In genomic region chr22:17243524-17243923, GRCh38 we compare ENCODE assay signal across 9 cellular contexts. TPM values are rescaled to one million over a fixed set of nuclear protein-coding genes. Genes with fewer than 3 reads are reported as not detected.
DNase-seq lines count a peak whose midpoint lies in the region; ATAC-seq and TF ChIP-seq lines count a peak whose summit lies in the region.
"Had no signal": no experiment of that assay in that cellular context is flagged by ENCODE, and none has a peak within 500 bp of the region (broad histone marks: within the 10 kb centered on the region; RNA-seq: fewer than 3 reads in every experiment).

No MANE protein-coding gene starts in this region.

- in situ Hi-C loops in mammary epithelial cell (cut with MboI; ENCODE audit: low sequenced_read_pairs in 2 of 2): no loop called here

- intact Hi-C loops in mammary epithelial cell (cut with micrococcal nuclease): no loop called here

- no peaks in the 10 kb centered on the region for H3K4me1 Mint-ChIP-seq in HFFc6 (ENCODE audit: low read depth)

- H3K9me3 Mint-ChIP-seq in HFFc6: peaks cover 18% of the 10 kb centered on the region

- ATAC-seq in GM19468 (IDR thresholded peaks at IDR 0.05; ENCODE audit: extremely low read depth, unreplicated experiment) (peak; percentile 54), HG03442 (IDR thresholded peaks at IDR 0.05; ENCODE audit: unreplicated experiment) (peak; percentile 93)
- ATAC-seq: body of pancreas had no signal

- no peak overlapping the region for H3K4me3 Mint-ChIP-seq in HFFc6

- no peak overlapping the region for H3K4me2 ChIP-seq in mammary epithelial cell (ENCODE audit: insufficient read depth, low read depth, low read length)

- H3K79me2 ChIP-seq in mammary epithelial cell (ENCODE audit: insufficient read depth, low read length): no peaks in the 10 kb centered on the region

- dilution Hi-C loops in mammary epithelial cell (cut with HindIII; ENCODE audit: low sequenced_read_pairs): loop anchor here (25.0 kb wide), 1 partner anchor 144 kb away; no protein-coding TSS in a partner anchor

- no peak overlapping the region for H2AFZ ChIP-seq in mammary epithelial cell (ENCODE audit: low read depth, low read length)

- H3K9me3 ChIP-seq in mammary epithelial cell (replicated peaks; ENCODE audit: insufficient read depth, low read length): peaks cover 28% of the 10 kb centered on the region
- H3K9me3 ChIP-seq: body of pancreas had no signal

- peak; percentile 90 for DNase-seq in GM12864 (ENCODE audit: low read depth)
- peak; percentile 35 for DNase-seq in mammary epithelial cell
- DNase-seq in NCI-H2029 (lab: John Stamatoyannopoulos, UW): no peak
- no peak for DNase-seq in DMS79 treated with DMSO at 0.1 percent for 48 hours (lab: John Stamatoyannopoulos, UW)
- DNase-seq in HFFc6: no peak
- DNase-seq in NCI-H345 (lab: John Stamatoyannopoulos, UW): no peak

- H3K27me3 ChIP-seq in mammary epithelial cell (ENCODE audit: insufficient read depth, low read length): no peaks in the 10 kb centered on the region
- H3K27me3 ChIP-seq: body of pancreas had no signal

- H3K27ac ChIP-seq in mammary epithelial cell (ENCODE audit: insufficient read depth, low read depth, low read length): no peak overlapping the region

- no peak overlapping the region for H3K27ac Mint-ChIP-seq in HFFc6

- no peaks in the 10 kb centered on the region for H3K27me3 Mint-ChIP-seq in HFFc6 (ENCODE audit: insufficient read depth)

- TF ChIP-seq CTCF in GM12864 (IDR thresholded peaks at IDR 0.05; ENCODE audit: low read depth, low read length, missing control alignments) (no peak), mammary epithelial cell (conservative IDR thresholded peaks at IDR 0.05 in 1 of 2, IDR thresholded peaks at IDR 0.05 in 1 of 2; ENCODE audit: extremely low read depth in 1 of 2, insufficient read depth in 1 of 2, low read depth in 1 of 2, low read length in 2 of 2) (no peak), HFFc6 (IDR thresholded peaks at IDR 0.05) (no peak)

- no peaks in the 10 kb centered on the region for H3K4me1 ChIP-seq in mammary epithelial cell (ENCODE audit: insufficient read depth, low read length)
- H3K4me1 ChIP-seq: body of pancreas had no signal

- H4K20me1 ChIP-seq in mammary epithelial cell (ENCODE audit: insufficient read depth, low read length): no peaks in the 10 kb centered on the region

- BruUV-seq in mammary epithelial cell (replicated peaks; lab: Mats Ljungman, UMichigan): no TSS peak

- H3K36me3 ChIP-seq in mammary epithelial cell (ENCODE audit: insufficient read depth, low read length): no peaks in the 10 kb centered on the region

- H3K9ac ChIP-seq in mammary epithelial cell (ENCODE audit: insufficient read depth, low read length): no peak overlapping the region

- peak overlapping the region; percentile 34 for H3K4me3 ChIP-seq in GM12864 (ENCODE audit: low read depth, low read length)
- H3K4me3 ChIP-seq in mammary epithelial cell (replicated peaks in 1 of 3; ENCODE audit: insufficient read depth in 1 of 3, low read depth in 2 of 3, low read length in 3 of 3): no peak overlapping the region
- H3K4me3 ChIP-seq: body of pancreas had no signal

- WGBS in mammary epithelial cell (ENCODE audit: low coverage, missing lambda C conversion rate): 54% methylated on average over 5 of the region's 6 CpGs

- no peaks in the 10 kb centered on the region for H3K36me3 Mint-ChIP-seq in HFFc6 (ENCODE audit: low read depth)

- CTCF ChIA-PET in mammary epithelial cell (lab: Charles Lee; ENCODE audit: low non-redundant PET): no interaction called here

RNA-seq across cellular contexts. Expression of gene ADA2, which starts 24.3 kb away (rescaled TPM):
- total RNA-seq in mammary epithelial cell: under 1 TPM in 1 of 2 donors, not detected in 1; 0.17 TPM
- polyA plus RNA-seq in mammary epithelial cell: 0.03 TPM
- not detected for polyA minus RNA-seq in mammary epithelial cell
- under 1 TPM; 0.19 to 0.73 (median 0.38) TPM for total RNA-seq in HFFc6 (2021; fragmentation: NEBNext Ultra II Directional; extraction: Animal tissue kit (Norgen Biotek cat#: 25700))

Comparison
In these comparisons a context has a peak if more than half of its experiments do, and no peak if none do; other contexts are left out.
1. DNase-seq: peak in GM12864 (single experiment) and mammary epithelial cell (single experiment); none in NCI-H2029 (single experiment), DMS79 treated with DMSO at 0.1 percent for 48 hours (single experiment), HFFc6 (single experiment) and NCI-H345 (single experiment).